Comparison of ENCODE assay signal across 1 cellular context in genomic region chr11:111905391-111905790, GRCh38.
TF ChIP-seq lines count a peak whose summit lies in the region.

No MANE protein-coding gene starts in this region.

TF ChIP-seq in SK-N-SH, 30 proteins besides CTCF, POLR2A, EP300 and RAD21 (continued from another document):
- TF ChIP-seq TAF1 (IDR thresholded peaks at IDR 0.05; ENCODE audit: borderline replicate concordance, low read depth, low read length) (no peak), CHD2 (IDR thresholded peaks at IDR 0.05; ENCODE audit: low read length, partially characterized antibody) (no peak), FOSL2 (IDR thresholded peaks at IDR 0.05; ENCODE audit: borderline replicate concordance, low read depth) (no peak), FOXJ3 (CRISPR knock-in tag; IDR thresholded peaks at IDR 0.05) (no peak)
